13 cellular contexts compared by ENCODE assay signal in the genomic region with DNA sequence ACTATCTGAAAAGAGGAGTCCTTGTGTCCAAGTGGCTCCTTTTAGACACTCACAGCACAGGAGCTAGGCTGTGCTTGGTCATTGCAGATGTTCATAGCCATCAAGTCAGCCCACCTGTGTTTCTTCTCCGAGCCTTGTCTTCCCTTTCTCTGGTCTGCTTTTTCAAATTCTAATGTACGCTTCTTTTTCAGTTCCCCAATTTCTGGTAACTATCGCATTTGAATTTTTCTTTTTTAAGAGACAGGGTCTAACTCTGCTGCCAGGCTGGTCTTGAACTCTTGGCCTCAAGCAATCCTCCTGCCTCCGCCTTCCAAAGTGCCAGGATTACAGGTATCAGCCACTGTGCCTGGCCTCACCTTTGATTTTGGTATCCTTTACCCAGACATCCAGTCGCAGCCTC. TPM values are rescaled to one million over a fixed set of nuclear protein-coding genes. Genes with fewer than 3 reads are reported as not detected.
DNase-seq lines count a peak whose midpoint lies in the region; ATAC-seq lines count a peak whose summit lies in the region.
"Had no signal": no experiment of that assay in that cellular context is flagged by ENCODE, and none has a peak within 500 bp of the region (broad histone marks: within the 10 kb centered on the region; RNA-seq: fewer than 3 reads in every experiment).

No MANE protein-coding gene starts in this region.

- H3K27ac Mint-ChIP-seq in activated CD4-positive, alpha-beta T cell treated with anti-CD3 and anti-CD28 coated beads for 36 hours = peak overlapping the region; percentile 12
- H3K27ac Mint-ChIP-seq in stimulated activated memory B cell treated with anti-CD40 and anti-IgM and Interleukin-4, amounts not matched to agents 10 μg/mL and 1 μg/mL and 100 μg/mL, for 72 hours = peak overlapping the region; percentile 94
- H3K27ac Mint-ChIP-seq in activated T-helper 1 cell treated with anti-CD3 and anti-CD28 coated beads, Interleukin-12 subunit alpha, Interleukin-12 subunit beta, Interleukin-2, Interleukin-4 antibody, amounts not matched to agents 30 ng/mL and 10 ng/mL and 1 ng/mL, durations not matched to agents 14 hours and 24 hours and 36 hours = no peak overlapping the region

- POLR2A ChIA-PET in activated CD4-positive, alpha-beta T cell treated with anti-CD3 and anti-CD28 coated beads for 36 hours (lab: Charles Lee) = no interaction called here

- no peak for ATAC-seq in activated CD4-positive, alpha-beta T cell treated with anti-CD3 and anti-CD28 coated beads for 36 hours
- ATAC-seq in HG02571 (IDR thresholded peaks at IDR 0.05; ENCODE audit: unreplicated experiment) (peak; percentile 93), HG03565 (IDR thresholded peaks at IDR 0.05; ENCODE audit: unreplicated experiment) (peak; percentile 87)
- ATAC-seq in stimulated activated memory B cell treated with anti-CD40 and anti-IgM and Interleukin-4, amounts not matched to agents 10 μg/mL and 1 μg/mL and 100 μg/mL, for 72 hours = peak; percentile 97
- ATAC-seq: A549 had no signal

- intact Hi-C loops in activated CD4-positive, alpha-beta T cell treated with anti-CD3 and anti-CD28 coated beads for 36 hours (cut with DNase I, micrococcal nuclease) = no loop called here
- intact Hi-C loops in activated T-helper 1 cell treated with anti-CD3 and anti-CD28 coated beads, Interleukin-12 subunit alpha, Interleukin-12 subunit beta, Interleukin-2, Interleukin-4 antibody, amounts not matched to agents 30 ng/mL and 10 ng/mL and 1 ng/mL, durations not matched to agents 14 hours and 24 hours and 36 hours (cut with micrococcal nuclease) = no loop called here

- CTCF ChIA-PET in activated CD4-positive, alpha-beta T cell treated with anti-CD3 and anti-CD28 coated beads for 36 hours (lab: Charles Lee) = interaction anchor here (0.7 to 1.0 kb wide), 2 partner anchors 10 to 1528 kb away, joined by 3 to 6 read pairs; no protein-coding TSS in a partner anchor

- no peak for DNase-seq in activated CD4-positive, alpha-beta T cell treated with anti-CD3 and anti-CD28 coated beads for 36 hours
- no peak for DNase-seq in activated CD4-positive, alpha-beta T cell treated with anti-CD3 and anti-CD28 coated beads, Interleukin-2, amount 50 U/mL, for 1 hour
- DNase-seq in NCI-H2081 (lab: John Stamatoyannopoulos, UW) (no peak), amygdala (lab: John Stamatoyannopoulos, UW) (no peak)
- no peak for DNase-seq in activated T-helper 1 cell treated with anti-CD3 and anti-CD28 coated beads, Interleukin-12 subunit alpha, Interleukin-12 subunit beta, Interleukin-2, Interleukin-4 antibody, amounts not matched to agents 30 ng/mL and 10 ng/mL and 1 ng/mL, durations not matched to agents 14 hours and 24 hours and 36 hours (ENCODE audit: low spot score)
- DNase-seq: central memory CD4-positive, alpha-beta T cell; NCI-H446; testis had no signal

- H3K36me3 Mint-ChIP-seq in activated CD4-positive, alpha-beta T cell treated with anti-CD3 and anti-CD28 coated beads for 36 hours (ENCODE audit: low read depth) = peaks cover 32% of the 10 kb centered on the region
- peaks cover 43% of the 10 kb centered on the region for H3K36me3 Mint-ChIP-seq in stimulated activated memory B cell treated with anti-CD40 and anti-IgM and Interleukin-4, amounts not matched to agents 10 μg/mL and 1 μg/mL and 100 μg/mL, for 72 hours
- H3K36me3 Mint-ChIP-seq in activated T-helper 1 cell treated with anti-CD3 and anti-CD28 coated beads, Interleukin-12 subunit alpha, Interleukin-12 subunit beta, Interleukin-2, Interleukin-4 antibody, amounts not matched to agents 30 ng/mL and 10 ng/mL and 1 ng/mL, durations not matched to agents 14 hours and 24 hours and 36 hours (ENCODE audit: low read depth) = peaks cover 42% of the 10 kb centered on the region

- H3K9me3 Mint-ChIP-seq in activated CD4-positive, alpha-beta T cell treated with anti-CD3 and anti-CD28 coated beads for 36 hours (ENCODE audit: low read depth) = peaks cover 3% of the 10 kb centered on the region
- H3K9me3 Mint-ChIP-seq in stimulated activated memory B cell treated with anti-CD40 and anti-IgM and Interleukin-4, amounts not matched to agents 10 μg/mL and 1 μg/mL and 100 μg/mL, for 72 hours = no peaks in the 10 kb centered on the region
- H3K9me3 Mint-ChIP-seq in activated T-helper 1 cell treated with anti-CD3 and anti-CD28 coated beads, Interleukin-12 subunit alpha, Interleukin-12 subunit beta, Interleukin-2, Interleukin-4 antibody, amounts not matched to agents 30 ng/mL and 10 ng/mL and 1 ng/mL, durations not matched to agents 14 hours and 24 hours and 36 hours = peaks cover 9% of the 10 kb centered on the region

- no peaks in the 10 kb centered on the region for H3K27me3 Mint-ChIP-seq in activated CD4-positive, alpha-beta T cell treated with anti-CD3 and anti-CD28 coated beads for 36 hours
- no peaks in the 10 kb centered on the region for H3K27me3 Mint-ChIP-seq in stimulated activated memory B cell treated with anti-CD40 and anti-IgM and Interleukin-4, amounts not matched to agents 10 μg/mL and 1 μg/mL and 100 μg/mL, for 72 hours
- no peaks in the 10 kb centered on the region for H3K27me3 Mint-ChIP-seq in activated T-helper 1 cell treated with anti-CD3 and anti-CD28 coated beads, Interleukin-12 subunit alpha, Interleukin-12 subunit beta, Interleukin-2, Interleukin-4 antibody, amounts not matched to agents 30 ng/mL and 10 ng/mL and 1 ng/mL, durations not matched to agents 14 hours and 24 hours and 36 hours (ENCODE audit: insufficient read depth)

- peaks cover 71% of the 10 kb centered on the region for H3K4me1 Mint-ChIP-seq in activated CD4-positive, alpha-beta T cell treated with anti-CD3 and anti-CD28 coated beads for 36 hours
- peaks cover 74% of the 10 kb centered on the region for H3K4me1 Mint-ChIP-seq in stimulated activated memory B cell treated with anti-CD40 and anti-IgM and Interleukin-4, amounts not matched to agents 10 μg/mL and 1 μg/mL and 100 μg/mL, for 72 hours
- H3K4me1 Mint-ChIP-seq in activated T-helper 1 cell treated with anti-CD3 and anti-CD28 coated beads, Interleukin-12 subunit alpha, Interleukin-12 subunit beta, Interleukin-2, Interleukin-4 antibody, amounts not matched to agents 30 ng/mL and 10 ng/mL and 1 ng/mL, durations not matched to agents 14 hours and 24 hours and 36 hours (ENCODE audit: low read depth) = peaks cover 60% of the 10 kb centered on the region

- no peak overlapping the region for H3K4me3 Mint-ChIP-seq in activated CD4-positive, alpha-beta T cell treated with anti-CD3 and anti-CD28 coated beads for 36 hours
- peak overlapping the region; percentile 58 for H3K4me3 Mint-ChIP-seq in stimulated activated memory B cell treated with anti-CD40 and anti-IgM and Interleukin-4, amounts not matched to agents 10 μg/mL and 1 μg/mL and 100 μg/mL, for 72 hours
- no peak overlapping the region for H3K4me3 Mint-ChIP-seq in activated T-helper 1 cell treated with anti-CD3 and anti-CD28 coated beads, Interleukin-12 subunit alpha, Interleukin-12 subunit beta, Interleukin-2, Interleukin-4 antibody, amounts not matched to agents 30 ng/mL and 10 ng/mL and 1 ng/mL, durations not matched to agents 14 hours and 24 hours and 36 hours

RNA-seq across cellular contexts. Expression of a gene that starts 18.9 kb away (rescaled TPM):
- 10 to 100 TPM; 53.3 to 66.4 TPM for total RNA-seq in activated CD4-positive, alpha-beta T cell treated with anti-CD3 and anti-CD28 coated beads for 36 hours
- 39.6 and 43.6 TPM in 2 replicates for total RNA-seq in activated T-helper 1 cell treated with anti-CD3 and anti-CD28 coated beads, Interleukin-12 subunit alpha, Interleukin-12 subunit beta, Interleukin-2, Interleukin-4 antibody, amounts not matched to agents 30 ng/mL and 10 ng/mL and 1 ng/mL, durations not matched to agents 14 hours and 24 hours and 36 hours
- total RNA-seq: H1 had no signal
